ENCODE assay signal across 1 cellular context in genomic region chr12:70249903-70250302, GRCh38.
TF ChIP-seq lines count a peak whose summit lies in the region.

No MANE protein-coding gene starts in this region.

TF ChIP-seq in WTC11, 78 proteins besides CTCF, POLR2A, EP300 and RAD21 (continued from another document):
- TF ChIP-seq STAT6 (CRISPR knock-in tag; conservative IDR thresholded peaks at IDR 0.05; ENCODE audit: low read depth) = no peak
